ENCODE assay signal across 28 cellular contexts in genomic region chr16:31268891-31269290, GRCh38. TPM values are rescaled to one million over a fixed set of nuclear protein-coding genes. Genes with fewer than 3 reads are reported as not detected.
"Had no signal": no experiment of that assay in that cellular context is flagged by ENCODE, and none has a peak within 500 bp of the region (broad histone marks: within the 10 kb centered on the region; RNA-seq: fewer than 3 reads in every experiment).

No MANE protein-coding gene starts in this region.

- DNase-seq: activated CD4-positive, alpha-beta T cell treated with anti-CD3 and anti-CD28 coated beads for 48 hours; activated CD4-positive, CD25-positive, alpha-beta regulatory T cell; activated CD8-positive, alpha-beta T cell treated with anti-CD3 and anti-CD28 coated beads, Interleukin-2, amount 10 ng/mL, durations not matched to agents 7 days and 5 days; activated effector memory CD4-positive, alpha-beta T cell treated with anti-CD3 and anti-CD28 coated beads, Interleukin-2, amount 50 U/mL, for 16 hours; activated naive CD4-positive, alpha-beta T cell treated with anti-CD3 and anti-CD28 coated beads, Interleukin-2, amount 10 ng/mL, durations not matched to agents 7 days and 5 days; activated T-cell treated with anti-CD3 and anti-CD28 coated beads, Interleukin-2, amount 50 U/mL, for 48 hours; anterior cingulate cortex; body of pancreas; dermis blood vessel endothelial cell; effector memory CD4-positive, alpha-beta T cell; foreskin keratinocyte; kidney glomerular epithelial cell; left ventricle myocardium inferior; mammary epithelial cell; midbrain; nephron progenitor cell; occipital lobe; posterior cingulate gyrus; sigmoid colon; stimulated activated CD4-positive, alpha-beta T cell treated with anti-CD3 and anti-CD28 coated beads, Interleukin-15, amount 100 ng/mL, for 24 hours; stimulated activated naive B cell treated with anti-CD40 and anti-IgM and Interleukin-4, amounts not matched to agents 10 μg/mL and 1 μg/mL and 100 μg/mL, for 72 hours; upper lobe of left lung had no signal

- H3K27me3 ChIP-seq: body of pancreas, cardiac muscle cell, foreskin keratinocyte, sigmoid colon, upper lobe of left lung had no signal

- H3K9me3 ChIP-seq: body of pancreas, left ventricle myocardium inferior, sigmoid colon, thoracic aorta, upper lobe of left lung had no signal

- H3K27ac ChIP-seq: cardiac muscle cell, foreskin keratinocyte, left ventricle myocardium inferior, sigmoid colon, thoracic aorta, upper lobe of left lung had no signal

- H3K4me1 ChIP-seq: left ventricle myocardium inferior had no signal

- H3K4me3 Mint-ChIP-seq: activated CD8-positive, alpha-beta T cell treated with anti-CD3 and anti-CD28 coated beads, Interleukin-2, amount 10 ng/mL, durations not matched to agents 7 days and 5 days; activated naive CD4-positive, alpha-beta T cell treated with anti-CD3 and anti-CD28 coated beads, Interleukin-2, amount 10 ng/mL, durations not matched to agents 7 days and 5 days; nephron progenitor cell; stimulated activated naive B cell treated with anti-CD40 and anti-IgM and Interleukin-4, amounts not matched to agents 10 μg/mL and 1 μg/mL and 100 μg/mL, for 72 hours; T-helper 1 cell treated with Interleukin-12 subunit alpha and Interleukin-12 subunit beta and Interleukin-4 antibody, amounts not matched to agents 30 μg/mL and 1 μg/mL, for 36 hours had no signal

- H3K36me3 ChIP-seq: cardiac muscle cell, left ventricle myocardium inferior, sigmoid colon, thoracic aorta, upper lobe of left lung had no signal

- ATAC-seq: activated CD8-positive, alpha-beta T cell treated with anti-CD3 and anti-CD28 coated beads, Interleukin-2, amount 10 ng/mL, durations not matched to agents 7 days and 5 days; body of pancreas; foreskin keratinocyte; stimulated activated naive B cell treated with anti-CD40 and anti-IgM and Interleukin-4, amounts not matched to agents 10 μg/mL and 1 μg/mL and 100 μg/mL, for 72 hours had no signal

- H3K9me3 Mint-ChIP-seq: activated naive CD4-positive, alpha-beta T cell treated with anti-CD3 and anti-CD28 coated beads, Interleukin-2, amount 10 ng/mL, durations not matched to agents 7 days and 5 days; nephron progenitor cell; stimulated activated naive B cell treated with anti-CD40 and anti-IgM and Interleukin-4, amounts not matched to agents 10 μg/mL and 1 μg/mL and 100 μg/mL, for 72 hours; T-helper 1 cell treated with Interleukin-12 subunit alpha and Interleukin-12 subunit beta and Interleukin-4 antibody, amounts not matched to agents 30 μg/mL and 1 μg/mL, for 36 hours had no signal

- H3K27ac Mint-ChIP-seq: activated naive CD4-positive, alpha-beta T cell treated with anti-CD3 and anti-CD28 coated beads, Interleukin-2, amount 10 ng/mL, durations not matched to agents 7 days and 5 days; nephron progenitor cell; stimulated activated naive B cell treated with anti-CD40 and anti-IgM and Interleukin-4, amounts not matched to agents 10 μg/mL and 1 μg/mL and 100 μg/mL, for 72 hours; T-helper 1 cell treated with Interleukin-12 subunit alpha and Interleukin-12 subunit beta and Interleukin-4 antibody, amounts not matched to agents 30 μg/mL and 1 μg/mL, for 36 hours had no signal

- H3K27me3 Mint-ChIP-seq: stimulated activated naive B cell treated with anti-CD40 and anti-IgM and Interleukin-4, amounts not matched to agents 10 μg/mL and 1 μg/mL and 100 μg/mL, for 72 hours had no signal

- H3K4me3 ChIP-seq: body of pancreas, cardiac muscle cell, left ventricle myocardium inferior, sigmoid colon, smooth muscle cell, thoracic aorta, upper lobe of left lung had no signal

RNA-seq across cellular contexts. Expression of gene ITGAM, which starts 9.1 kb away (rescaled TPM):
- total RNA-seq: cardiac muscle cell, smooth muscle cell had no signal
- polyA plus RNA-seq: cardiac muscle cell, smooth muscle cell had no signal

RNA-seq across cellular contexts. Expression of gene PYDC1, which starts 52.0 kb away (rescaled TPM):
- total RNA-seq: activated CD8-positive, alpha-beta T cell treated with anti-CD3 and anti-CD28 coated beads, Interleukin-2, amount 10 ng/mL, durations not matched to agents 7 days and 5 days; body of pancreas; cardiac muscle cell; dermis blood vessel endothelial cell; foreskin keratinocyte; glomerular endothelial cell; left ventricle myocardium inferior; mammary epithelial cell; sigmoid colon; smooth muscle cell; thoracic aorta; upper lobe of left lung had no signal
- polyA plus RNA-seq: cardiac muscle cell, esophagus, foreskin keratinocyte, mammary epithelial cell had no signal

RNA-seq across cellular contexts. Expression of gene TRIM72, which starts 55.0 kb away (rescaled TPM):
- total RNA-seq: activated CD8-positive, alpha-beta T cell treated with anti-CD3 and anti-CD28 coated beads, Interleukin-2, amount 10 ng/mL, durations not matched to agents 7 days and 5 days; body of pancreas; dermis blood vessel endothelial cell; foreskin keratinocyte; glomerular endothelial cell; mammary epithelial cell had no signal
- polyA plus RNA-seq: cardiac muscle cell, foreskin keratinocyte, mammary epithelial cell had no signal
